In genomic region chr20:16574656-16575355, GRCh38 we compare ENCODE assay signal across 8 cellular contexts. TPM values are rescaled to one million over a fixed set of nuclear protein-coding genes. Genes with fewer than 3 reads are reported as not detected.
A peak's percentile ranks its signal among the peaks of the same experiment; 100 is the strongest.
DNase-seq lines count a peak whose midpoint lies in the region; ATAC-seq, FAIRE-seq and TF ChIP-seq lines count a peak whose summit lies in the region.

No MANE protein-coding gene starts in this region.

- peak; percentile 71 for ATAC-seq in HG02571 (IDR thresholded peaks at IDR 0.05; ENCODE audit: unreplicated experiment)

- peak overlapping the region in 18 of 21 experiments; percentile 32 to 74 (median 59) for H3K27ac ChIP-seq in skin epidermis

- TF ChIP-seq CTCF in GM12865 (IDR thresholded peaks at IDR 0.05; ENCODE audit: insufficient read depth, low read depth, low read length, missing control alignments) (no peak), WI38 (IDR thresholded peaks at IDR 0.05; ENCODE audit: low read depth, low read length) (no peak), bronchial epithelial cell (IDR thresholded peaks at IDR 0.05; ENCODE audit: insufficient read depth, low read length, severe bottlenecking) (no peak)

- H3K36me3 ChIP-seq in bronchial epithelial cell (ENCODE audit: control insufficient read depth, insufficient read depth, low read length), result no peaks in the 10 kb centered on the region

- FAIRE-seq in bronchial epithelial cell (lab: Jason Lieb, UNC), result no peak

- H3K4me3 ChIP-seq in GM12865 (ENCODE audit: low read depth, low read length), result peak overlapping the region; percentile 51
- H3K4me3 ChIP-seq in WI38 (ENCODE audit: low read depth, low read length), result peak overlapping the region; percentile 50
- peak overlapping the region; percentile 37 for H3K4me3 ChIP-seq in bronchial epithelial cell (ENCODE audit: low read depth, low read length)
- H3K4me3 ChIP-seq in skin epidermis, result peak overlapping the region; percentile 43 to 59 (median 50)

- no peaks in the 10 kb centered on the region for H3K27me3 ChIP-seq in bronchial epithelial cell (ENCODE audit: control insufficient read depth, insufficient read depth, low read length)

- peak; percentile 92 for DNase-seq in GM12865 (ENCODE audit: low read depth)
- DNase-seq in NCI-H1930 (lab: John Stamatoyannopoulos, UW), result peak; percentile 67 to 70
- peak; percentile 42 for DNase-seq in bronchial epithelial cell (ENCODE audit: low read depth)
- DNase-seq in inferior parietal cortex (ENCODE audit: extremely low spot score), result peak; percentile 84
- DNase-seq in NCI-H1105 (lab: John Stamatoyannopoulos, UW), result no peak

RNA-seq across cellular contexts. Expression of gene KIF16B, which starts 1.6 kb away (rescaled TPM):
- 19.0 and 21.1 TPM in 2 replicates for total RNA-seq in bronchial epithelial cell
